Comparison of ENCODE assay signal across 13 cellular contexts in the genomic region with DNA sequence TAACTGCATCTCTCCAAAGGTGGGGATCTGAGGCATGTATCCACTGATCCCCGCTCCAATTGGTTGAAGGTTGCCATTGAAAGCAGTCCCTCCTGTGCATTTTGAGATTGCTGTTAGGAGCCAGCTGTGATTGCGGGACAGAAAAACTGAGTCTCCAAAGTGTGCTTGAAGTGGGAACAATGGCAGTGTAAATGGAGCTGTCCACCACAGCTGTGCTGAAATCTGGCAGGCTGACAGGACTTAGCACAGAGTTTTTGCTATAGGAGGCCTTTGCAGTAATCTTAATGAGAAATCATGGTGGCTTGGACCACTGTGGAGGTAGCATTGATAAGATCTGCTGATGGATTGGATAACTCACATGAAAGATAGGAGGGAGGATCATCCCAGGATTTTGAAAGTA. TPM values are rescaled to one million over a fixed set of nuclear protein-coding genes. Genes with fewer than 3 reads are reported as not detected.
DNase-seq lines count a peak whose midpoint lies in the region; TF ChIP-seq lines count a peak whose summit lies in the region.
"Had no signal": no experiment of that assay in that cellular context is flagged by ENCODE, and none has a peak within 500 bp of the region (broad histone marks: within the 10 kb centered on the region; RNA-seq: fewer than 3 reads in every experiment).

No MANE protein-coding gene starts in this region.

- H3K9me3 ChIP-seq in hepatocyte (ENCODE audit: low read depth), result no peaks in the 10 kb centered on the region

- peaks cover 4% of the 10 kb centered on the region for H3K4me1 ChIP-seq in hepatocyte (ENCODE audit: insufficient read depth)

- CTCF ChIA-PET in HEK293T (lab: Yijun Ruan, JAX), result no interaction called here

- peak overlapping the region; percentile 18 for H3K4me2 ChIP-seq in hepatocyte

- H3K4me3 ChIP-seq in hepatocyte (no peak overlapping the region), coronary artery (no peak overlapping the region)

- TF ChIP-seq CTCF in hepatocyte (IDR thresholded peaks at IDR 0.05; ENCODE audit: poor library complexity) (no peak), coronary artery (IDR thresholded peaks at IDR 0.05) (no peak)

- H3K27me3 ChIP-seq in hepatocyte, result no peaks in the 10 kb centered on the region

- H2AFZ ChIP-seq in hepatocyte, result no peak overlapping the region

- H3K27ac ChIP-seq in hepatocyte, result no peak overlapping the region
- no peak overlapping the region for H3K27ac ChIP-seq in coronary artery

- no peaks in the 10 kb centered on the region for H4K20me1 ChIP-seq in hepatocyte (ENCODE audit: insufficient read depth, poor library complexity, severe bottlenecking)

- POLR2A ChIA-PET in HEK293T (lab: Yijun Ruan, JAX), result no interaction called here

- peaks cover 2% of the 10 kb centered on the region for H3K36me3 ChIP-seq in hepatocyte (replicated peaks; ENCODE audit: insufficient read depth, low read depth)

- DNase-seq in AG20443 (ENCODE audit: low spot score), result peak; percentile 16
- peak; percentile 10 for DNase-seq in HEK293T (ENCODE audit: extremely low spot score)
- DNase-seq in activated CD4-positive, alpha-beta T cell treated with anti-CD3 and anti-CD28 coated beads, Interleukin-2, amount 50 U/mL, for 1 hour, result peak; percentile 13
- peak; percentile 39 for DNase-seq in hepatocyte (ENCODE audit: low spot score)
- no peak for DNase-seq in activated T-cell treated with anti-CD3 and anti-CD28 coated beads for 4 hours
- no peak for DNase-seq in NCI-H1694 (lab: John Stamatoyannopoulos, UW)
- no peak for DNase-seq in coronary artery (ENCODE audit: low spot score)
- DNase-seq in globus pallidus (ENCODE audit: low spot score), result no peak
- DNase-seq: COR-L47, NCI-H2171, SW 1271 had no signal

- peaks cover 44% of the 10 kb centered on the region for H3K79me2 ChIP-seq in hepatocyte

- no peaks in the 10 kb centered on the region for H3K9me2 ChIP-seq in hepatocyte (replicated peaks; ENCODE audit: insufficient read depth)

- 93% methylated on average over 2 of the region's 2 CpGs for WGBS in hepatocyte (ENCODE audit: low lambda C conversion rate, missing lambda C conversion rate)

TF ChIP-seq in HEK293T, 16 proteins besides CTCF, POLR2A, EP300 and RAD21:
- no peak for TF ChIP-seq ZNF384 (IDR thresholded peaks at IDR 0.05)

RNA-seq across cellular contexts. Expression of a gene that starts 3.3 kb away (rescaled TPM):
- 20.1 and 21.7 TPM in 2 replicates for total RNA-seq in hepatocyte
- polyA plus RNA-seq in hepatocyte, result 19.0 and 20.2 TPM in 2 replicates

RNA-seq across cellular contexts. Expression of a gene that starts 57.8 kb away (rescaled TPM):
- not detected in 2 replicates for total RNA-seq in hepatocyte
- not detected in 2 replicates for polyA plus RNA-seq in hepatocyte
- total RNA-seq: activated T-cell treated with anti-CD3 and anti-CD28 coated beads, Interleukin-2, amount 50 U/mL, for 72 hours had no signal
- polyA plus RNA-seq: urinary bladder had no signal

Comparison
In these comparisons a context has a peak if more than half of its experiments do, and no peak if none do; other contexts are left out.
1. DNase-seq: peak in AG20443 (single experiment), HEK293T (single experiment), activated CD4-positive, alpha-beta T cell treated with anti-CD3 and anti-CD28 coated beads, Interleukin-2, amount 50 U/mL, for 1 hour (single experiment) and hepatocyte (single experiment); none in activated T-cell treated with anti-CD3 and anti-CD28 coated beads for 4 hours (single experiment), NCI-H1694 (single experiment), coronary artery (single experiment) and globus pallidus (single experiment).